In genomic region chr19:54676210-54676834, GRCh38 we compare ENCODE assay signal across 8 cellular contexts. TPM values are rescaled to one million over a fixed set of nuclear protein-coding genes. Genes with fewer than 3 reads are reported as not detected.
DNase-seq lines count a peak whose midpoint lies in the region; ATAC-seq, FAIRE-seq and TF ChIP-seq lines count a peak whose summit lies in the region.
"Not testable (repeated sequence)": the region's sequence is repeated elsewhere in the genome, so short reads cannot be mapped to it uniquely, and the experiment has no call there.

No MANE protein-coding gene starts in this region.

- intact Hi-C loops in K562 (cut with micrococcal nuclease) = loop anchor here (2.0 to 10.0 kb wide), 2 partner anchors 196 to 208 kb away; no protein-coding TSS in a partner anchor
- intact Hi-C loops in mucosa of descending colon (cut with DNase I, micrococcal nuclease) = not testable (repeated sequence)

- H3K9me3 ChIP-seq in K562 (replicated peaks; ENCODE audit: control insufficient read depth, insufficient read depth, low read depth, low read length); mucosa of descending colon; tibial nerve: not testable (repeated sequence)

- not testable (repeated sequence) for H3K4me3 ChIP-seq in K562, mucosa of descending colon, tibial nerve

- FAIRE-seq in D721Med (lab: Jason Lieb, UNC) = not testable (repeated sequence)
- FAIRE-seq in H54 (lab: Jason Lieb, UNC) (peak; percentile 91), K562 (lab: Jason Lieb, UNC) (peak; percentile 46), frontal cortex (lab: Jason Lieb, UNC) (peak; percentile 33)

- not testable (repeated sequence) for TF ChIP-seq POLR2A in H54 (IDR thresholded peaks at IDR 0.05; ENCODE audit: low read depth, low read length); tibial nerve (IDR thresholded peaks at IDR 0.05)
- TF ChIP-seq POLR2A in K562 (conservative IDR thresholded peaks at IDR 0.05) = peak; percentile 39; the same call in 1 of the 2 replicates

- not testable (repeated sequence) for H3K27ac ChIP-seq in K562 (ENCODE audit: extremely low read depth, low read depth, low read length); tibial nerve

- H3K36me3 ChIP-seq in K562 (ENCODE audit: control insufficient read depth, insufficient read depth, low read length); mucosa of descending colon (ENCODE audit: low read depth); tibial nerve: not testable (repeated sequence)

- not testable (repeated sequence) for H3K4me2 ChIP-seq in K562 (ENCODE audit: insufficient read depth, low read length)

- not testable (repeated sequence) for H3K4me1 ChIP-seq in K562 (replicated peaks in 1 of 2; ENCODE audit: control insufficient read depth in 2 of 2, insufficient read depth in 2 of 2, low read length in 2 of 2); mucosa of descending colon (ENCODE audit: low read depth); tibial nerve

- not testable (repeated sequence) for DNase-seq in D721Med (ENCODE audit: insufficient read length, low spot score)
- DNase-seq in H54 (ENCODE audit: insufficient read length, low spot score) (peak; percentile 57), NCI-H1436 (lab: John Stamatoyannopoulos, UW) (peak; percentile 10), RKO (ENCODE audit: low spot score) (peak; percentile 50), K562 (ENCODE audit: extremely low read depth in 1 of 4, low spot score in 3 of 4) (peak; percentile 56 to 65 (median 58)), frontal cortex (ENCODE audit: low spot score in 2 of 2) (peak; percentile 13 to 42), mucosa of descending colon (peak in 1 of 3 donors; percentile 50), tibial nerve (ENCODE audit: low spot score in 2 of 2) (peak in 1 of 2 donors; percentile 63)

- peak; percentile 74 for TF ChIP-seq CTCF in D721Med (IDR thresholded peaks at IDR 0.05; ENCODE audit: insufficient read depth, missing control alignments)
- TF ChIP-seq CTCF in K562 (IDR thresholded peaks at IDR 0.05 in 2 of 3, conservative IDR thresholded peaks at IDR 0.05 in 1 of 3; ENCODE audit: insufficient read depth in 2 of 3, low read depth in 1 of 3, low read length in 3 of 3) = peak; percentile 59 to 76 (median 66); a peak in 5 of 6 replicates
- peak; percentile 79 for TF ChIP-seq CTCF in mucosa of descending colon (IDR thresholded peaks at IDR 0.05)
- peak; percentile 64 to 84 (median 79) for TF ChIP-seq CTCF in tibial nerve (IDR thresholded peaks at IDR 0.05)

- in situ Hi-C loops in K562 (cut with MboI) = loop anchor here (10.0 kb wide), 1 partner anchor 192 kb away; no protein-coding TSS in a partner anchor

- ATAC-seq in K562 (peak; percentile 81), mucosa of descending colon (peak; percentile 54)

- not testable (repeated sequence) for H3K79me2 ChIP-seq in K562 (ENCODE audit: control insufficient read depth, insufficient read depth, low read length)

- CTCF ChIA-PET in K562 (lab: Yijun Ruan, JAX; ENCODE audit: low intra/inter-chr PET ratio) = interaction anchor here (0.6 to 1.2 kb wide), 7 partner anchors 13 to 1066 kb away, joined by 3 to 8 read pairs (median 4); no protein-coding TSS in a partner anchor

- 7% methylated on average over 10 of the region's 10 CpGs for WGBS in K562 (ENCODE audit: insufficient coverage, low coverage, missing lambda C conversion rate)
- 24 to 29% methylated on average over 10 of the region's 10 CpGs for WGBS in tibial nerve, 2 donors

- peaks cover 2 to 10% of the 10 kb centered on the region in 2 experiments; a peak in 4 of 5 replicates for H3K27me3 ChIP-seq in K562 (ENCODE audit: control insufficient read depth in 2 of 2, insufficient read depth in 2 of 2, low read length in 2 of 2)
- H3K27me3 ChIP-seq in tibial nerve = not testable (repeated sequence)

- POLR2A ChIA-PET in K562 (lab: Yijun Ruan, JAX) = not testable (repeated sequence)

- not testable (repeated sequence) for H3K9ac ChIP-seq in K562 (ENCODE audit: insufficient read depth in 1 of 2, low read depth in 2 of 2, low read length in 2 of 2)

- not testable (repeated sequence) for H2AFZ ChIP-seq in K562 (ENCODE audit: low read depth, low read length)

- not testable (repeated sequence) for BruUV-seq in K562 (replicated peaks; lab: Mats Ljungman, UMichigan)

- TF ChIP-seq EP300 in K562 (IDR thresholded peaks at IDR 0.05; ENCODE audit: low read length); tibial nerve (IDR thresholded peaks at IDR 0.05): not testable (repeated sequence)

- H3K9me1 ChIP-seq in K562 (ENCODE audit: control insufficient read depth, insufficient read depth, low read length) = not testable (repeated sequence)

- H4K20me1 ChIP-seq in K562 (replicated peaks; ENCODE audit: control insufficient read depth, insufficient read depth, low read length) = not testable (repeated sequence)

- TF ChIP-seq RAD21 in K562 (CRISPR knock-in tag; conservative IDR thresholded peaks at IDR 0.05 in 1 of 2, IDR thresholded peaks at IDR 0.05 in 1 of 2) = peak; percentile 75 to 83

TF ChIP-seq in K562, 482 proteins besides CTCF, POLR2A, EP300 and RAD21 (continues in another document):
- TF ChIP-seq SMC3 (conservative IDR thresholded peaks at IDR 0.05; ENCODE audit: insufficient read depth, low read depth, low read length) = peak; percentile 21; the same call in 1 of the 2 replicates

RNA-seq across cellular contexts. Expression of gene LILRB4, which starts 13.5 kb away (rescaled TPM):
- not detected in 2 replicates for total RNA-seq in K562 (2011; cell fraction: chromatin; rRNA removed; ENCODE audit: low replicate concordance)
- not detected in 2 replicates for total RNA-seq in K562 (2011; cell fraction: nucleolus; rRNA removed)
- total RNA-seq in K562 (2011; cell fraction: nucleoplasm; rRNA removed) = not detected in 2 replicates
- total RNA-seq in K562 (2014; rRNA removed) (not detected in 2 replicates), K562 (2014; rRNA removed; fragmentation: Illumina TruSeq; extraction: Trizol) (not detected in 2 replicates), K562 (2015; rRNA removed; fragmentation: Illumina TruSeq; extraction: Trizol) (not detected in 2 replicates), K562 (2021) (not detected in 2 replicates), frontal cortex (0.82 TPM), mucosa of descending colon (1 to 10 TPM; 3.0 to 8.7 (median 6.4) TPM), tibial nerve (1 to 10 TPM; 1.1 to 5.1 (median 2.4) TPM)
- polyA plus RNA-seq in K562 (2011; rRNA removed) (not detected in 2 replicates), K562 (2014; fragmentation: Illumina TruSeq; extraction: Trizol) (not detected in 2 replicates), K562 (2014; fragmentation: Nextera tagmentation; extraction: Ambion mirVana) (not detected), K562 (2014; rRNA removed) (not detected in 2 replicates)
- 0.22 TPM in 1 of 2 replicates, not detected in the other for polyA plus RNA-seq in K562 (2011; cell fraction: cytosol; rRNA removed)
- polyA plus RNA-seq in K562 (2011; cell fraction: nucleus; rRNA removed) = not detected in 2 replicates
- polyA plus RNA-seq in K562 (2012) = 0.21 TPM in 1 of 2 replicates, not detected in the other
- not detected in 2 replicates for polyA minus RNA-seq in K562 (2011; rRNA and poly(A)+ RNA removed)
- polyA minus RNA-seq in K562 (2011; cell fraction: cytosol; rRNA and poly(A)+ RNA removed) = not detected in 2 replicates
- polyA minus RNA-seq in K562 (2011; cell fraction: nucleus; rRNA and poly(A)+ RNA removed) = not detected in 2 replicates

RNA-seq across cellular contexts. Expression of gene LILRB1, which starts 46.0 kb away (rescaled TPM):
- not detected in 2 replicates for total RNA-seq in K562 (2011; cell fraction: chromatin; rRNA removed; ENCODE audit: low replicate concordance)
- not detected in 2 replicates for total RNA-seq in K562 (2011; cell fraction: nucleolus; rRNA removed)
- total RNA-seq in K562 (2011; cell fraction: nucleoplasm; rRNA removed) = not detected in 2 replicates
- total RNA-seq in K562 (2014; rRNA removed) (not detected in 2 replicates), K562 (2014; rRNA removed; fragmentation: Illumina TruSeq; extraction: Trizol) (not detected in 2 replicates), K562 (2015; rRNA removed; fragmentation: Illumina TruSeq; extraction: Trizol) (not detected in 2 replicates), K562 (2021) (not detected in 2 replicates), frontal cortex (not detected), mucosa of descending colon (10 to 100 TPM in 1 of 3 donors, 1 to 10 TPM in 2; 2.6 to 10.7 (median 4.9) TPM), tibial nerve (10 to 100 TPM in 1 of 4 donors, 1 to 10 TPM in 2, under 1 TPM in 1; 0.59 to 15.3 (median 3.4) TPM)
- polyA plus RNA-seq in K562 (2011; rRNA removed) (not detected in 2 replicates), K562 (2014; fragmentation: Illumina TruSeq; extraction: Trizol) (not detected in 2 replicates), K562 (2014; fragmentation: Nextera tagmentation; extraction: Ambion mirVana) (not detected), K562 (2014; rRNA removed) (not detected in 2 replicates)
- not detected in 2 replicates for polyA plus RNA-seq in K562 (2011; cell fraction: cytosol; rRNA removed)
- polyA plus RNA-seq in K562 (2011; cell fraction: nucleus; rRNA removed) = 0.06 TPM in 1 of 2 replicates, not detected in the other
- not detected in 2 replicates for polyA plus RNA-seq in K562 (2012)
- not detected in 2 replicates for polyA minus RNA-seq in K562 (2011; rRNA and poly(A)+ RNA removed)
- not detected in 2 replicates for polyA minus RNA-seq in K562 (2011; cell fraction: cytosol; rRNA and poly(A)+ RNA removed)
- polyA minus RNA-seq in K562 (2011; cell fraction: nucleus; rRNA and poly(A)+ RNA removed) = not detected in 2 replicates

RNA-seq across cellular contexts. Expression of gene KIR3DL3, which starts 47.9 kb away (rescaled TPM):
- total RNA-seq in K562 (2011; cell fraction: chromatin; rRNA removed; ENCODE audit: low replicate concordance) = not detected in 2 replicates
- total RNA-seq in K562 (2011; cell fraction: nucleolus; rRNA removed) = not detected in 2 replicates
- not detected in 2 replicates for total RNA-seq in K562 (2011; cell fraction: nucleoplasm; rRNA removed)
- total RNA-seq in K562 (2014; rRNA removed) (not detected in 2 replicates), K562 (2014; rRNA removed; fragmentation: Illumina TruSeq; extraction: Trizol) (not detected in 2 replicates), K562 (2015; rRNA removed; fragmentation: Illumina TruSeq; extraction: Trizol) (not detected in 2 replicates), K562 (2021) (not detected in 2 replicates), frontal cortex (not detected), mucosa of descending colon (not detected), tibial nerve (not detected)
- polyA plus RNA-seq in K562 (2011; rRNA removed) (not detected in 2 replicates), K562 (2014; fragmentation: Illumina TruSeq; extraction: Trizol) (not detected in 2 replicates), K562 (2014; fragmentation: Nextera tagmentation; extraction: Ambion mirVana) (under 1 TPM in 1 of 2 experiments, not detected in 1; 0.11 TPM), K562 (2014; rRNA removed) (not detected in 2 replicates)
- polyA plus RNA-seq in K562 (2011; cell fraction: cytosol; rRNA removed) = not detected in 2 replicates
- polyA plus RNA-seq in K562 (2011; cell fraction: nucleus; rRNA removed) = not detected in 2 replicates
- polyA plus RNA-seq in K562 (2012) = not detected in 2 replicates
- polyA minus RNA-seq in K562 (2011; rRNA and poly(A)+ RNA removed) = not detected in 2 replicates
- not detected in 2 replicates for polyA minus RNA-seq in K562 (2011; cell fraction: cytosol; rRNA and poly(A)+ RNA removed)
- not detected in 2 replicates for polyA minus RNA-seq in K562 (2011; cell fraction: nucleus; rRNA and poly(A)+ RNA removed)
